27 cellular contexts compared by ENCODE assay signal in genomic region chr3:34859741-34860140, GRCh38.
DNase-seq lines count a peak whose midpoint lies in the region; ATAC-seq and TF ChIP-seq lines count a peak whose summit lies in the region.
"Had no signal": no experiment of that assay in that cellular context is flagged by ENCODE, and none has a peak within 500 bp of the region (broad histone marks: within the 10 kb centered on the region; RNA-seq: fewer than 3 reads in every experiment).

No MANE protein-coding gene starts in this region.

- H3K27ac ChIP-seq in SK-N-SH (ENCODE audit: low read depth in 2 of 2, low read length in 1 of 2) (no peak overlapping the region), brain microvascular endothelial cell (no peak overlapping the region), vagina (no peak overlapping the region), heart right ventricle (no peak overlapping the region)
- H3K27ac ChIP-seq: C4-2B, KMS-11, SJSA1 had no signal

- no peak overlapping the region for H2AFZ ChIP-seq in SK-N-SH (ENCODE audit: low read depth)

- CTCF ChIA-PET in SK-N-SH (lab: Yijun Ruan, JAX): no interaction called here

- no peak overlapping the region for H3K9ac ChIP-seq in SK-N-SH
- H3K9ac ChIP-seq: KMS-11 had no signal

- POLR2A ChIA-PET in SK-N-SH (lab: Yijun Ruan, JAX): no interaction called here

- ATAC-seq in SK-N-SH treated with all-trans-retinoic acid at 6 μM for 48 hours (no peak), heart right ventricle (no peak), GM21717 (IDR thresholded peaks at IDR 0.05; ENCODE audit: unreplicated experiment) (no peak)
- ATAC-seq: HCT116, Right ventricle myocardium inferior had no signal

- H3K9me3 ChIP-seq in SK-N-SH (no peaks in the 10 kb centered on the region), vagina (no peaks in the 10 kb centered on the region), heart right ventricle (no peaks in the 10 kb centered on the region)
- H3K9me3 ChIP-seq: SJSA1 had no signal

- H3K9me2 ChIP-seq in SK-N-SH: no peaks in the 10 kb centered on the region

- no peaks in the 10 kb centered on the region for H3K27me3 ChIP-seq in SK-N-SH (ENCODE audit: insufficient read depth)
- no peaks in the 10 kb centered on the region for H3K27me3 ChIP-seq in brain microvascular endothelial cell (replicated peaks)
- no peaks in the 10 kb centered on the region for H3K27me3 ChIP-seq in vagina
- H3K27me3 ChIP-seq in heart right ventricle: no peaks in the 10 kb centered on the region
- H3K27me3 ChIP-seq: SJSA1 had no signal

- no peaks in the 10 kb centered on the region for H3K79me2 ChIP-seq in SK-N-SH (ENCODE audit: insufficient read depth)

- H3F3A ChIP-seq in SK-N-SH (replicated peaks; ENCODE audit: insufficient read depth): no peaks in the 10 kb centered on the region

- H4K20me1 ChIP-seq in SK-N-SH (ENCODE audit: insufficient read depth): no peaks in the 10 kb centered on the region

- TF ChIP-seq CTCF in SK-N-SH (IDR thresholded peaks at IDR 0.05) (no peak), brain microvascular endothelial cell (IDR thresholded peaks at IDR 0.05; ENCODE audit: low read depth, low read length, missing control alignments) (no peak), vagina (IDR thresholded peaks at IDR 0.05) (no peak), heart right ventricle (IDR thresholded peaks at IDR 0.05) (no peak)

- no peak for TF ChIP-seq EP300 in SK-N-SH (IDR thresholded peaks at IDR 0.05; ENCODE audit: borderline replicate concordance in 1 of 2, low read depth in 1 of 2, low read length in 1 of 2)

- H3K4me3 ChIP-seq in SK-N-SH (ENCODE audit: low read depth in 2 of 2, low read length in 1 of 2): no peak overlapping the region
- no peak overlapping the region for H3K4me3 ChIP-seq in brain microvascular endothelial cell (ENCODE audit: low read depth, low read length)
- H3K4me3 ChIP-seq in vagina: no peak overlapping the region
- H3K4me3 ChIP-seq in heart right ventricle: no peak overlapping the region
- H3K4me3 ChIP-seq: SJSA1 had no signal

- no peak for TF ChIP-seq POLR2A in vagina (IDR thresholded peaks at IDR 0.05)

- H3K4me1 ChIP-seq in SK-N-SH (ENCODE audit: control insufficient read depth in 1 of 2, insufficient read depth in 2 of 2, low read depth in 1 of 2, low read length in 1 of 2) (peaks cover 0 to 9% of the 10 kb centered on the region in 2 experiments; a peak in 1 of 4 replicates), vagina (no peaks in the 10 kb centered on the region), heart right ventricle (peaks cover 0 to 9% (median 4%) of the 10 kb centered on the region in 9 donors)
- H3K4me1 ChIP-seq: SJSA1 had no signal

- in situ Hi-C loops in brain microvascular endothelial cell (cut with HindIII; ENCODE audit: low pct_ligation_motif_present, low sequenced_read_pairs): no loop called here

- 14% methylated on average over 1 of the region's 1 CpG for WGBS in SK-N-SH (ENCODE audit: low lambda C conversion rate)
- WGBS in heart right ventricle, 2 donors: 85 to 88% methylated on average over 1 of the region's 1 CpG

- intact Hi-C loops in vagina (cut with DNase I) (no loop called here), heart right ventricle (cut with DNase I) (no loop called here)

- TF ChIP-seq RAD21 in SK-N-SH (IDR thresholded peaks at IDR 0.05; ENCODE audit: low read length): no peak

- no peak overlapping the region for H3K4me2 ChIP-seq in SK-N-SH
- H3K4me2 ChIP-seq: KMS-11 had no signal

- DNase-seq in SK-N-SH (no peak), brain microvascular endothelial cell (peak; percentile 70), iris pigment epithelial cell (ENCODE audit: low read depth) (peak; percentile 15), vagina (ENCODE audit: extremely low spot score in 2 of 2) (no peak), medulla oblongata (ENCODE audit: extremely low spot score) (no peak), heart right ventricle (no peak)
- DNase-seq: 8988T; Calu3; CD8-positive, alpha-beta memory T cell; DMS53; EL; GF-D8; IMR-90; NCI-H1092 treated with DMSO at 0.1 percent for 48 hours; NCI-H1436 treated with DMSO at 0.1 percent for 48 hours; NCI-H2029; NCI-H2171; NCI-H345; NCI-H524; OCI-M1 had no signal

- H3K36me3 ChIP-seq in SK-N-SH (replicated peaks in 1 of 2; ENCODE audit: control insufficient read depth in 1 of 2, insufficient read depth in 2 of 2, low read length in 1 of 2): no peaks in the 10 kb centered on the region
- no peaks in the 10 kb centered on the region for H3K36me3 ChIP-seq in brain microvascular endothelial cell (replicated peaks)
- no peaks in the 10 kb centered on the region for H3K36me3 ChIP-seq in vagina
- no peaks in the 10 kb centered on the region for H3K36me3 ChIP-seq in heart right ventricle
- H3K36me3 ChIP-seq: SJSA1 had no signal

TF ChIP-seq in SK-N-SH treated with all-trans-retinoic acid at 6 μM for 48 hours, 23 proteins besides CTCF, POLR2A, EP300 and RAD21:
- TF ChIP-seq ZNF70 (CRISPR knock-in tag; IDR thresholded peaks at IDR 0.05) (no peak), ISL1 (CRISPR knock-in tag; IDR thresholded peaks at IDR 0.05) (peak; percentile 29; the same call in 1 of the 2 replicates)
TF ChIP-seq in SK-N-SH treated with all-trans-retinoic acid at 6 μM for 48 hours: peak in this region for 1.

TF ChIP-seq in SK-N-SH, 30 proteins besides CTCF, POLR2A, EP300 and RAD21:
- no peak for TF ChIP-seq FOXJ3 (CRISPR knock-in tag; IDR thresholded peaks at IDR 0.05)
- no peak for TF ChIP-seq USF2 (IDR thresholded peaks at IDR 0.05; ENCODE audit: borderline replicate concordance, low read depth, low read length)
- no peak for TF ChIP-seq MAX (IDR thresholded peaks at IDR 0.05; ENCODE audit: low read depth)
- TF ChIP-seq GABPA (IDR thresholded peaks at IDR 0.05; ENCODE audit: low read depth): no peak
- no peak for TF ChIP-seq SMC3 (IDR thresholded peaks at IDR 0.05; ENCODE audit: low read depth, low read length)
- TF ChIP-seq SIN3A (IDR thresholded peaks at IDR 0.05; ENCODE audit: borderline replicate concordance, low read depth, low read length): no peak
- TF ChIP-seq FOSL2 (IDR thresholded peaks at IDR 0.05; ENCODE audit: borderline replicate concordance, low read depth): no peak

Comparison
In these comparisons a context has a peak if more than half of its experiments do, and no peak if none do; other contexts are left out.
1. DNase-seq: peak in brain microvascular endothelial cell (single experiment) and iris pigment epithelial cell (single experiment); none in SK-N-SH (single experiment), vagina (0 of 2), medulla oblongata (single experiment) and heart right ventricle (0 of 2).